In genomic region chr7:77798394-77799077, GRCh38 we compare ENCODE assay signal across 8 cellular contexts. TPM values are rescaled to one million over a fixed set of nuclear protein-coding genes. Genes with fewer than 3 reads are reported as not detected.
DNase-seq lines count a peak whose midpoint lies in the region; ATAC-seq and FAIRE-seq lines count a peak whose summit lies in the region.

TSS of gene PHTF2 (plus strand) at chr7:77798773.
TSS of gene TMEM60 (minus strand) at chr7:77798434. CDS start at chr7:77794373, 4,061 bp downstream.

- H3K4me1 Mint-ChIP-seq in effector memory CD8-positive, alpha-beta T cell (ENCODE audit: low read depth in 2 of 2) = peaks cover 41 to 67% of the 10 kb centered on the region in 2 donors

- H3K27me3 Mint-ChIP-seq in effector memory CD8-positive, alpha-beta T cell = no peaks in the 10 kb centered on the region

- peak; percentile 87 for ATAC-seq in GM21367 (IDR thresholded peaks at IDR 0.05; ENCODE audit: unreplicated experiment)
- peak; percentile 86 for ATAC-seq in effector memory CD8-positive, alpha-beta T cell (replicated peaks)

- no peaks in the 10 kb centered on the region for H3K9me3 Mint-ChIP-seq in effector memory CD8-positive, alpha-beta T cell

- FAIRE-seq in HTR-8/SVneo (lab: Jason Lieb, UNC) = no peak

- DNase-seq in Caki2 (ENCODE audit: low read depth) = peak; percentile 100
- peak; percentile 89 for DNase-seq in HTR-8/SVneo (ENCODE audit: insufficient read length, low spot score)
- DNase-seq in NOMO-1 treated with DMSO at 0.1 percent for 48 hours (lab: John Stamatoyannopoulos, UW; ENCODE audit: unreplicated experiment) = peak; percentile 100
- peak; percentile 68 to 82 (median 78) for DNase-seq in activated CD8-positive, alpha-beta memory T cell treated with anti-CD3 and anti-CD28 coated beads for 48 hours (ENCODE audit: low read depth in 2 of 3, low spot score in 2 of 3)
- peak; percentile 88 to 90 (median 88) for DNase-seq in effector memory CD8-positive, alpha-beta T cell
- peak; percentile 100 for DNase-seq in medulla oblongata (ENCODE audit: extremely low spot score)
- DNase-seq in stimulated activated CD8-positive, alpha-beta memory T cell treated with anti-CD3 and anti-CD28 coated beads, Interleukin-12 subunit alpha, Interleukin-12 subunit beta, amount 100 ng/mL, for 1 hour (ENCODE audit: low read depth) = peak; percentile 85

- peaks cover 16% of the 10 kb centered on the region for H3K36me3 Mint-ChIP-seq in effector memory CD8-positive, alpha-beta T cell (ENCODE audit: insufficient read depth)

- peak within 1 kb of the TSS; percentile 87 to 97 for H3K4me3 Mint-ChIP-seq in effector memory CD8-positive, alpha-beta T cell

- peak within 1 kb of the TSS; percentile 87 to 94 for H3K27ac Mint-ChIP-seq in effector memory CD8-positive, alpha-beta T cell

- in situ Hi-C loops in Caki2 (cut with HindIII; ENCODE audit: low pct_unique_long_range_greater_than_20kb, low sequenced_read_pairs) = no loop called here

RNA-seq across cellular contexts. Expression of gene PHTF2, which starts in this region (rescaled TPM):
- total RNA-seq in Caki2 (2014; rRNA removed; shearing (Covaris generic); ENCODE audit: low replicate concordance) = 2.8 and 5.1 TPM in 2 replicates

RNA-seq across cellular contexts. Expression of gene TMEM60, which starts in this region (rescaled TPM):
- 17.5 and 22.0 TPM in 2 replicates for total RNA-seq in Caki2 (2014; rRNA removed; shearing (Covaris generic); ENCODE audit: low replicate concordance)

Comparison
In these comparisons a context has a peak if more than half of its experiments do, and no peak if none do; other contexts are left out.
1. Peak in every context shown above with its lines: DNase-seq and ATAC-seq.